ENCODE assay signal across 8 cellular contexts in the genomic region with DNA sequence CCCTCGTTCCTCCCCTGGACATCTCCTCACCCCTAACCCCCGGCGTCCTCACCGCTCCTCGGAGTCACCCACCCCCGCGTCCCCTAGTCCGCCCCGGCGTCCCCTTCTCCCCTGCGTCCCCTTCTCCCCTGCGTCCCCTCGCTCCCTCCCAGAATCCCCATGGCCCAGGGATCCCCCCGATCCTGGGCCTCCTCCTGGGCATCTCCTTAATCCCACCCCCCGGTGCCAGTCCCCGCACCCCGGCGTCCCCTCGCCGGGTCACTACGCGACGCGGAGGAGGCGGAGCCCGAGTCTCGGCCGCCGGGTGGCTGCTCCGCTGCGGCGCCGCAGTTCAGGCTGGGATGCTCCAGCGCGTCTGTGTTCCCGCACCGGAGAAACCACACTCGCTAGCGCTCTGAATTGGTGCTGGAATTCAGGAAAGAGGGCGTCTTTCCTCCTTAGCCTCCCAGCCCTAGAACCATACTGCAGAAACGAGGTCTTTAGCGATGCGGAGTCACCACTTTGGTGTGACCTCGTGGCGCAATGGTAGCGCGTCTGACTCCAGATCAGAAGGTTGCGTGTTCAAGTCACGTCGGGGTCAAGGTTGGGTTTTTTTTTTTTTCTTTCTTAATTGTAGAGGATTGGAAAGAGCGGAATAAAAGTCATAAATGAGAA. TPM values are rescaled to one million over a fixed set of nuclear protein-coding genes. Genes with fewer than 3 reads are reported as not detected.
DNase-seq lines count a peak whose midpoint lies in the region; ATAC-seq and TF ChIP-seq lines count a peak whose summit lies in the region.

No MANE protein-coding gene starts in this region.

- peaks cover 3% of the 10 kb centered on the region for H3K27me3 Mint-ChIP-seq in activated CD4-positive, alpha-beta memory T cell treated with anti-CD3 and anti-CD28 coated beads, Interleukin-2, amount 10 ng/mL, durations not matched to agents 7 days and 5 days

- peak overlapping the region; percentile 58 to 76 for H3K9ac ChIP-seq in duodenal mucosa (ENCODE audit: low read depth in 1 of 2, low read length in 2 of 2)

- no peak for TF ChIP-seq POLR2A in right lobe of liver (IDR thresholded peaks at IDR 0.05)

- peak overlapping the region; percentile 77 for H3K27ac ChIP-seq in A673 (ENCODE audit: low read depth, low read length, poor library complexity, severe bottlenecking)
- peak overlapping the region; percentile 70 for H3K27ac ChIP-seq in duodenal mucosa (ENCODE audit: low read depth, low read length)
- peak overlapping the region; percentile 22 to 80 (median 55) for H3K27ac ChIP-seq in right lobe of liver

- H3K4me1 ChIP-seq in A673 (ENCODE audit: insufficient read depth, low read length, poor library complexity, severe bottlenecking): no peaks in the 10 kb centered on the region
- H3K4me1 ChIP-seq in duodenal mucosa (ENCODE audit: control insufficient read depth in 1 of 2, insufficient read depth in 2 of 2, low read length in 2 of 2): peaks cover 0 to 7% of the 10 kb centered on the region in 2 donors
- H3K4me1 ChIP-seq in right lobe of liver: no peaks in the 10 kb centered on the region

- under 1% methylated on average over 47 of the region's 51 CpGs for WGBS in right lobe of liver (ENCODE audit: insufficient coverage, low coverage, low lambda C conversion rate, missing lambda C conversion rate)

- H3K9me3 Mint-ChIP-seq in activated CD4-positive, alpha-beta memory T cell treated with anti-CD3 and anti-CD28 coated beads, Interleukin-2, amount 10 ng/mL, durations not matched to agents 7 days and 5 days: no peaks in the 10 kb centered on the region

- peaks cover 10% of the 10 kb centered on the region for H3K4me1 Mint-ChIP-seq in activated CD4-positive, alpha-beta memory T cell treated with anti-CD3 and anti-CD28 coated beads, Interleukin-2, amount 10 ng/mL, durations not matched to agents 7 days and 5 days

- H3K4me3 Mint-ChIP-seq in activated CD4-positive, alpha-beta memory T cell treated with anti-CD3 and anti-CD28 coated beads, Interleukin-2, amount 10 ng/mL, durations not matched to agents 7 days and 5 days: peak overlapping the region; percentile 78

- DNase-seq in A673 (ENCODE audit: low spot score) (peak; percentile 97), NCI-H526 (lab: John Stamatoyannopoulos, UW) (peak; percentile 67 to 88), right lobe of liver (peak; percentile 82 to 83 (median 82))
- DNase-seq in activated CD4-positive, alpha-beta memory T cell treated with anti-CD3 and anti-CD28 coated beads, Interleukin-2, amount 10 ng/mL, durations not matched to agents 7 days and 5 days: peak; percentile 85
- peak; percentile 77 for DNase-seq in stimulated activated CD4-positive, alpha-beta T cell treated with anti-CD3 and anti-CD28 coated beads, Interleukin-4, amount 100 ng/mL, for 1 hour

- H3K9me3 ChIP-seq in A673 (ENCODE audit: low read depth, low read length, poor library complexity, severe bottlenecking) (no peaks in the 10 kb centered on the region), duodenal mucosa (ENCODE audit: control insufficient read depth in 1 of 2, low read length in 2 of 2) (no peaks in the 10 kb centered on the region), right lobe of liver (no peaks in the 10 kb centered on the region)

- POLR2A ChIA-PET in A673 (lab: Charles Lee; ENCODE audit: low non-redundant PET): no interaction called here
- POLR2A ChIA-PET in activated CD4-positive, alpha-beta memory T cell treated with anti-CD3 and anti-CD28 coated beads, Interleukin-2, amount 10 ng/mL, durations not matched to agents 7 days and 5 days (lab: Charles Lee): no interaction called here

- H3K36me3 Mint-ChIP-seq in activated CD4-positive, alpha-beta memory T cell treated with anti-CD3 and anti-CD28 coated beads, Interleukin-2, amount 10 ng/mL, durations not matched to agents 7 days and 5 days (ENCODE audit: low read depth): peaks cover 4% of the 10 kb centered on the region

- intact Hi-C loops in A673 (cut with micrococcal nuclease; ENCODE audit: unreplicated experiment): no loop called here
- intact Hi-C loops in right lobe of liver (cut with DNase I): no loop called here

- CTCF ChIA-PET in A673 (lab: Charles Lee): no interaction called here
- CTCF ChIA-PET in activated CD4-positive, alpha-beta memory T cell treated with anti-CD3 and anti-CD28 coated beads, Interleukin-2, amount 10 ng/mL, durations not matched to agents 7 days and 5 days (lab: Charles Lee): no interaction called here

- BruUV-seq in A673 (replicated peaks; lab: Mats Ljungman, UMichigan): no TSS peak

- H3K27me3 ChIP-seq in A673 (replicated peaks; ENCODE audit: insufficient read depth, low read depth, low read length, poor library complexity) (no peaks in the 10 kb centered on the region), duodenal mucosa (ENCODE audit: control insufficient read depth in 1 of 2, insufficient read depth in 2 of 2, low read length in 2 of 2) (no peaks in the 10 kb centered on the region), right lobe of liver (no peaks in the 10 kb centered on the region)

- H3K27ac Mint-ChIP-seq in activated CD4-positive, alpha-beta memory T cell treated with anti-CD3 and anti-CD28 coated beads, Interleukin-2, amount 10 ng/mL, durations not matched to agents 7 days and 5 days: peak overlapping the region; percentile 75

- TF ChIP-seq CTCF in A673 (conservative IDR thresholded peaks at IDR 0.05; ENCODE audit: low read depth, low read length): no peak
- TF ChIP-seq CTCF in right lobe of liver (IDR thresholded peaks at IDR 0.05): peak in 1 of 4 donors; percentile 12

- no peaks in the 10 kb centered on the region for H3K36me3 ChIP-seq in A673 (ENCODE audit: insufficient read depth, low read length, poor library complexity, severe bottlenecking)
- H3K36me3 ChIP-seq in duodenal mucosa (ENCODE audit: control insufficient read depth in 1 of 2, insufficient read depth in 2 of 2, low read length in 2 of 2): no peaks in the 10 kb centered on the region
- H3K36me3 ChIP-seq in right lobe of liver: no peaks in the 10 kb centered on the region

- peak; percentile 74 for ATAC-seq in GM18868 (IDR thresholded peaks at IDR 0.05; ENCODE audit: unreplicated experiment)
- ATAC-seq in HG03378 (IDR thresholded peaks at IDR 0.05; ENCODE audit: unreplicated experiment): peak; percentile 84
- ATAC-seq in right lobe of liver: peak; percentile 87 to 94 (median 94)

- H3K4me3 ChIP-seq in A673 (ENCODE audit: low read depth, low read length, poor library complexity, severe bottlenecking) (peak overlapping the region; percentile 93), duodenal mucosa (ENCODE audit: low read depth in 1 of 2, low read length in 2 of 2) (peak overlapping the region; percentile 74 to 88), right lobe of liver (peak overlapping the region; percentile 52 to 59 (median 57))

RNA-seq across cellular contexts. Expression of gene SLC47A1, which starts 25.9 kb away (rescaled TPM):
- 1.9 and 2.1 TPM in 2 replicates for total RNA-seq in A673 (2021)
- total RNA-seq in activated CD4-positive, alpha-beta memory T cell treated with anti-CD3 and anti-CD28 coated beads, Interleukin-2, amount 10 ng/mL, durations not matched to agents 7 days and 5 days: under 1 TPM; 0.28 to 0.45 TPM
- total RNA-seq in right lobe of liver: 100 to 1,000 TPM in 2 of 6 experiments, 10 to 100 TPM in 4; 47.5 to 182 (median 67.4) TPM

Comparison
In these comparisons a context has a peak if more than half of its experiments do, and no peak if none do; other contexts are left out.
1. Peak in every context shown above with its lines: DNase-seq, ATAC-seq, H3K4me3 ChIP-seq and H3K27ac ChIP-seq.
2. RNA of gene SLC47A1, which starts 25.9 kb away (total RNA-seq): 47.5 to 182 TPM in right lobe of liver; 1.9 to 2.1 TPM in A673 and 0.28 to 0.45 TPM in activated CD4-positive, alpha-beta memory T cell treated with anti-CD3 and anti-CD28 coated beads, Interleukin-2, amount 10 ng/mL, durations not matched to agents 7 days and 5 days; every median in the first group is over 10 times any median in the second.